ENCODE assay signal across 10 cellular contexts in genomic region chr13:37565425-37565824, GRCh38. TPM values are rescaled to one million over a fixed set of nuclear protein-coding genes. Genes with fewer than 3 reads are reported as not detected.
"Had no signal": no experiment of that assay in that cellular context is flagged by ENCODE, and none has a peak within 500 bp of the region (broad histone marks: within the 10 kb centered on the region; RNA-seq: fewer than 3 reads in every experiment).

No MANE protein-coding gene starts in this region.

- H3K9me3 ChIP-seq: HAP-1 had no signal

- H3K9me3 Mint-ChIP-seq: HFFc6 had no signal

- H3K4me1 ChIP-seq: HAP-1 had no signal

- H3K27ac Mint-ChIP-seq: HFFc6, IgD-negative memory B cell had no signal

- H3K4me3 ChIP-seq: GM23248, HAP-1 had no signal

- H3K27ac ChIP-seq: GM23248, HL-60 had no signal

- H3K36me3 ChIP-seq: HAP-1 had no signal

- ATAC-seq: HCT116 had no signal

- H3K36me3 Mint-ChIP-seq: IgD-negative memory B cell had no signal

- DNase-seq: GM23248, GOT3, H7, HFFc6, KG1 had no signal

- H3K9ac ChIP-seq: GM23248 had no signal

- H2AFZ ChIP-seq: GM23248 had no signal

RNA-seq across cellular contexts. Expression of gene POSTN, which starts 33.1 kb away (rescaled TPM):
- total RNA-seq: HT1080 had no signal
- polyA plus RNA-seq: IgD-negative memory B cell had no signal
